In genomic region chr9:76441551-76442322, GRCh38 we compare ENCODE assay signal across 7 cellular contexts.
DNase-seq lines count a peak whose midpoint lies in the region; ATAC-seq lines count a peak whose summit lies in the region.

No MANE protein-coding gene starts in this region.

- H3K9me3 Mint-ChIP-seq in activated T-cell treated with anti-CD3 and anti-CD28 coated beads, Interleukin-2, amount 50 U/mL, for 24 hours, result no peaks in the 10 kb centered on the region

- ATAC-seq in GM19351 (IDR thresholded peaks at IDR 0.05; ENCODE audit: unreplicated experiment), result peak; percentile 63
- peak; percentile 56 for ATAC-seq in HG02970 (IDR thresholded peaks at IDR 0.05; ENCODE audit: low FRiP score, unreplicated experiment)

- H3K4me1 Mint-ChIP-seq in activated T-cell treated with anti-CD3 and anti-CD28 coated beads, Interleukin-2, amount 50 U/mL, for 24 hours (ENCODE audit: low read depth), result peaks cover 65% of the 10 kb centered on the region

- DNase-seq in activated T-cell treated with anti-CD3 and anti-CD28 coated beads, Interleukin-2, amount 50 U/mL, for 24 hours, result no peak
- peak; percentile 27 for DNase-seq in stimulated activated CD4-positive, alpha-beta T cell treated with anti-CD3 and anti-CD28 coated beads, Interleukin-12 subunit alpha, Interleukin-12 subunit beta, amount 100 ng/mL, for 4 hours
- no peak for DNase-seq in NAMALWA (ENCODE audit: low spot score)
- DNase-seq in NCI-H2227 treated with DMSO at 0.1 percent for 48 hours (lab: John Stamatoyannopoulos, UW), result no peak
- no peak for DNase-seq in NCI-H2196 treated with DMSO at 0.1 percent for 48 hours (lab: John Stamatoyannopoulos, UW; ENCODE audit: unreplicated experiment)

- peak overlapping the region; percentile 81 for H3K4me3 Mint-ChIP-seq in activated T-cell treated with anti-CD3 and anti-CD28 coated beads, Interleukin-2, amount 50 U/mL, for 24 hours

- H3K36me3 Mint-ChIP-seq in activated T-cell treated with anti-CD3 and anti-CD28 coated beads, Interleukin-2, amount 50 U/mL, for 24 hours (ENCODE audit: low read depth), result peaks cover 20% of the 10 kb centered on the region

- H3K27ac Mint-ChIP-seq in activated T-cell treated with anti-CD3 and anti-CD28 coated beads, Interleukin-2, amount 50 U/mL, for 24 hours, result peak overlapping the region; percentile 95

- no peaks in the 10 kb centered on the region for H3K27me3 Mint-ChIP-seq in activated T-cell treated with anti-CD3 and anti-CD28 coated beads, Interleukin-2, amount 50 U/mL, for 24 hours
